ENCODE assay signal across 8 cellular contexts in genomic region chr11:96054870-96055705, GRCh38.
DNase-seq lines count a peak whose midpoint lies in the region; ATAC-seq and TF ChIP-seq lines count a peak whose summit lies in the region.

No MANE protein-coding gene starts in this region.

- H3K4me3 ChIP-seq in PC-3 (ENCODE audit: low read length) (no peak overlapping the region), endodermal cell (ENCODE audit: low read length) (no peak overlapping the region), mucosa of descending colon (no peak overlapping the region)

- H3K4me1 ChIP-seq in H9 (ENCODE audit: insufficient read depth, low read length) (peaks cover 2% of the 10 kb centered on the region; the same call in 1 of the 2 replicates), PC-3 (ENCODE audit: insufficient read depth, low read length) (peaks cover 45% of the 10 kb centered on the region), endodermal cell (ENCODE audit: control insufficient read depth, insufficient read depth, low read length) (peaks cover 17% of the 10 kb centered on the region), mucosa of descending colon (ENCODE audit: low read depth) (no peaks in the 10 kb centered on the region)

- no peak overlapping the region for H3K18ac ChIP-seq in H9 (ENCODE audit: insufficient read length, low read depth, low read length)

- H3K23me2 ChIP-seq in H9 (ENCODE audit: insufficient read length, low read depth, low read length, poor library complexity, severe bottlenecking) = no peaks in the 10 kb centered on the region

- H2BK20ac ChIP-seq in H9 (ENCODE audit: low read depth, low read length, poor library complexity, severe bottlenecking) = no peak overlapping the region

- no peak overlapping the region for H2BK12ac ChIP-seq in H9 (ENCODE audit: insufficient read length, low read depth, low read length)

- TF ChIP-seq CTCF in H9 (conservative IDR thresholded peaks at IDR 0.05) (peak; percentile 72), PC-3 (conservative IDR thresholded peaks at IDR 0.05; ENCODE audit: low read depth, low read length) (peak; percentile 86), endodermal cell (conservative IDR thresholded peaks at IDR 0.05) (peak; percentile 80), mucosa of descending colon (IDR thresholded peaks at IDR 0.05) (peak; percentile 21)

- POLR2A ChIA-PET in PC-3 (lab: Charles Lee; ENCODE audit: unreplicated experiment) = interaction anchor here (0.5 to 0.7 kb wide), 6 partner anchors 21 to 287 kb away, joined by 3 to 4 read pairs (median 3); no protein-coding TSS in a partner anchor

- H3K27me3 ChIP-seq in H9 (ENCODE audit: insufficient read depth, low read length) (no peaks in the 10 kb centered on the region), PC-3 (ENCODE audit: low read length) (no peaks in the 10 kb centered on the region), endodermal cell (ENCODE audit: control insufficient read depth, insufficient read depth, low read length, poor library complexity, severe bottlenecking) (no peaks in the 10 kb centered on the region)

- H3K79me1 ChIP-seq in H9 (ENCODE audit: insufficient read depth, low read depth, low read length, poor library complexity, severe bottlenecking) = no peaks in the 10 kb centered on the region

- H3K9me3 Mint-ChIP-seq in H9 = no peaks in the 10 kb centered on the region
- no peaks in the 10 kb centered on the region for H3K9me3 Mint-ChIP-seq in endodermal cell

- no peak overlapping the region for H4K5ac ChIP-seq in H9 (ENCODE audit: insufficient read length, low read depth, low read length)

- H3K79me2 ChIP-seq in H9 (ENCODE audit: insufficient read depth, low read length) (no peaks in the 10 kb centered on the region), PC-3 (ENCODE audit: low read length) (no peaks in the 10 kb centered on the region)

- CTCF ChIA-PET in PC-3 (lab: Charles Lee) = interaction anchor here (0.6 to 2.1 kb wide), 7 partner anchors 51 to 339 kb away, joined by 3 to 30 read pairs (median 4); partner anchors contain the start of gene MAML2

- H3K9me2 ChIP-seq in PC-3 (replicated peaks; ENCODE audit: low read length) = no peaks in the 10 kb centered on the region

- no peaks in the 10 kb centered on the region for H3K27me3 Mint-ChIP-seq in H9 (ENCODE audit: low read depth)
- no peaks in the 10 kb centered on the region for H3K27me3 Mint-ChIP-seq in endodermal cell (ENCODE audit: insufficient read depth)

- no peak overlapping the region for H4K91ac ChIP-seq in H9 (ENCODE audit: insufficient read length, low read depth, low read length)

- H3K14ac ChIP-seq in H9 (ENCODE audit: insufficient read depth, low read length) = no peak overlapping the region

- H4K20me1 ChIP-seq in H9 (ENCODE audit: control insufficient read depth, insufficient read depth, insufficient read length) = no peaks in the 10 kb centered on the region
- H4K20me1 ChIP-seq in PC-3 (ENCODE audit: low read length) = no peaks in the 10 kb centered on the region

- ATAC-seq in PC-3 (peak; percentile 62), mucosa of descending colon (peak; percentile 80), HG02678 (IDR thresholded peaks at IDR 0.05; ENCODE audit: unreplicated experiment) (no peak), GM19328 (IDR thresholded peaks at IDR 0.05; ENCODE audit: unreplicated experiment) (no peak), GM19035 (IDR thresholded peaks at IDR 0.05; ENCODE audit: unreplicated experiment) (no peak)

- no peak overlapping the region for H2BK15ac ChIP-seq in H9 (ENCODE audit: low read depth, low read length)

- H2BK5ac ChIP-seq in H9 (ENCODE audit: insufficient read length, low read length) = no peak overlapping the region

- no peak overlapping the region for H2AFZ ChIP-seq in H9 (ENCODE audit: low read length)
- no peak overlapping the region for H2AFZ ChIP-seq in PC-3 (ENCODE audit: low read length)

- no peak overlapping the region for H2BK120ac ChIP-seq in H9 (ENCODE audit: low read depth, low read length, poor library complexity, severe bottlenecking)

- no peak overlapping the region for H3K4ac ChIP-seq in H9 (ENCODE audit: low read depth, low read length)

- H3K4me3 Mint-ChIP-seq in H9 (no peak overlapping the region), endodermal cell (no peak overlapping the region)

- H3K36me3 Mint-ChIP-seq in H9 (ENCODE audit: insufficient read depth in 1 of 3, low read depth in 3 of 3) (no peaks in the 10 kb centered on the region), endodermal cell (ENCODE audit: low read depth) (no peaks in the 10 kb centered on the region)

- no peak overlapping the region for H3K27ac ChIP-seq in H9 (ENCODE audit: insufficient read length, low read depth, low read length)
- H3K27ac ChIP-seq in PC-3 (ENCODE audit: low read length) = peak overlapping the region; percentile 54
- H3K27ac ChIP-seq in endodermal cell (ENCODE audit: low read depth, low read length) = peak overlapping the region; percentile 96

- H4K8ac ChIP-seq in H9 (replicated peaks; ENCODE audit: insufficient read length, low read depth, low read length) = no peak overlapping the region

- no CpG with 5 or more reads among the region's 2 CpGs for WGBS in H9 (ENCODE audit: extremely low coverage, insufficient read length, low lambda C conversion rate)
- 0 to 30% methylated on average over 1 to 2 of the region's 2 CpGs for WGBS in endodermal cell (ENCODE audit: insufficient coverage in 1 of 2, insufficient read length in 1 of 2), 2 experiments

- H3T11ph ChIP-seq in H9 (ENCODE audit: low read length) = no peak overlapping the region

- H3K4me2 ChIP-seq in H9 (ENCODE audit: insufficient read depth, insufficient read length, low read length) = no peak overlapping the region
- H3K4me2 ChIP-seq in PC-3 (ENCODE audit: low read length) = peak overlapping the region; percentile 46

- H3K27ac Mint-ChIP-seq in H9 (peak overlapping the region; percentile 6 to 86 (median 78); a peak in 5 of 7 replicates), endodermal cell (peak overlapping the region; percentile 69)

- H3K9ac ChIP-seq in H9 (ENCODE audit: extremely low read depth, insufficient read length, low read length) = no peak overlapping the region
- H3K9ac ChIP-seq in PC-3 (ENCODE audit: low read length) = peak overlapping the region; percentile 11; the same call in 1 of the 2 replicates
- H3K9ac ChIP-seq in endodermal cell (ENCODE audit: extremely low read depth, low read length, poor library complexity, severe bottlenecking) = no peak overlapping the region

- H3K23ac ChIP-seq in H9 (ENCODE audit: insufficient read length, low read depth, low read length) = no peak overlapping the region

- DNase-seq in CD1c-positive myeloid dendritic cell (ENCODE audit: extremely low spot score) (peak; percentile 35), H9 (no peak), PC-3 (peak; percentile 77), endodermal cell (no peak), mucosa of descending colon (no peak)

- H3K4me1 Mint-ChIP-seq in H9 (peaks cover 22 to 28% of the 10 kb centered on the region in 2 experiments), endodermal cell (peaks cover 29% of the 10 kb centered on the region)

- no peaks in the 10 kb centered on the region for H3F3A ChIP-seq in PC-3 (ENCODE audit: low read length, unreplicated experiment)

- H3K36me3 ChIP-seq in PC-3 (ENCODE audit: low read depth, low read length) (no peaks in the 10 kb centered on the region), endodermal cell (ENCODE audit: control insufficient read depth, insufficient read depth, low read length) (no peaks in the 10 kb centered on the region), mucosa of descending colon (ENCODE audit: low read depth) (no peaks in the 10 kb centered on the region)

- H2AK5ac ChIP-seq in H9 (ENCODE audit: insufficient read length, low read length) = no peak overlapping the region

- H3K9me3 ChIP-seq in H9 (ENCODE audit: control insufficient read depth, low read depth, low read length) (no peaks in the 10 kb centered on the region), PC-3 (ENCODE audit: low read length) (no peaks in the 10 kb centered on the region), endodermal cell (ENCODE audit: control insufficient read depth, low read length) (no peaks in the 10 kb centered on the region), mucosa of descending colon (no peaks in the 10 kb centered on the region)

- BruUV-seq in PC-3 (replicated peaks; lab: Mats Ljungman, UMichigan) = no TSS peak

- H3K56ac ChIP-seq in H9 (ENCODE audit: insufficient read length, low read depth, low read length) = no peak overlapping the region

- intact Hi-C loops in PC-3 (cut with micrococcal nuclease) = loop anchor here (1.0 to 10.0 kb wide), 4 partner anchors 90 to 338 kb away; partner anchors contain the start of gene MAML2
- intact Hi-C loops in mucosa of descending colon (cut with DNase I, micrococcal nuclease) = loop anchor here (5.0 kb wide), 1 partner anchor 287 kb away; the partner anchor contains the start of gene MAML2 (in 2 of the 2)

Comparison
In these comparisons a context has a peak if more than half of its experiments do, and no peak if none do; other contexts are left out.
1. DNase-seq: peak in CD1c-positive myeloid dendritic cell (single experiment) and PC-3 (single experiment); none in H9 (single experiment), endodermal cell (single experiment) and mucosa of descending colon (0 of 3).
2. CTCF ChIP-seq: peak in every context shown above with its lines; median percentile 86 in PC-3; 80 in endodermal cell; 72 in H9; 21 in mucosa of descending colon.
3. ATAC-seq: peak in PC-3 (single experiment) and mucosa of descending colon (single experiment); none in HG02678 (single experiment), GM19328 (single experiment) and GM19035 (single experiment).